In the genomic region with DNA sequence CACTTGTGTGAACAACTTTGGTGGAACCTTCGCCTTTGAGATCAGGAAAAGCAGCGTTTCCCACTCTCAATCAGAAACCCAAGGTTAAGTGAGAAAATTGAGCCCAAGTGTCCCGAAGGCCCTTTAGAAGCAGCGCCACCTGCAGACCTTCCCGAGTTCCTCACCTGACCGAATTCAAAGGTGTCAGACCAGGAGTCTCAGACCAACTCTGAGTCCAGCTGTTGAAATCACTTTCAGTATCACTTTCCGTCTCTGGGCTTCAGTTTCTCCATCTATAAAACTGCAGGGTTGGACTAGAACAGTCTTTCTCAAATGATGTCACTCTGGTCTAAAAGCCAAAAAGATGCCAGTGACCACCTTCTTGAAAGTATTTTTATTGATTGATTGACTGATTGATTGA, we compare ENCODE assay signal across 8 cellular contexts. TPM values are rescaled to one million over a fixed set of nuclear protein-coding genes. Genes with fewer than 3 reads are reported as not detected.
DNase-seq lines count a peak whose midpoint lies in the region; ATAC-seq, FAIRE-seq and TF ChIP-seq lines count a peak whose summit lies in the region.

No MANE protein-coding gene starts in this region.

- H3K9me3 Mint-ChIP-seq in activated CD8-positive, alpha-beta T cell treated with anti-CD3 and anti-CD28 coated beads, Interleukin-2, amount 10 ng/mL, durations not matched to agents 7 days and 5 days (ENCODE audit: insufficient read depth) = no peaks in the 10 kb centered on the region
- no peaks in the 10 kb centered on the region for H3K9me3 Mint-ChIP-seq in natural killer cell

- POLR2A ChIA-PET in activated CD8-positive, alpha-beta T cell treated with anti-CD3 and anti-CD28 coated beads, Interleukin-2, amount 10 ng/mL, durations not matched to agents 7 days and 5 days (lab: Charles Lee) = interaction anchor here (0.6 kb wide), 1 partner anchor 73 kb away, joined by 3 read pairs; no protein-coding TSS in a partner anchor

- DNase-seq in GM12891 (ENCODE audit: insufficient read length, low spot score) = peak; percentile 60
- DNase-seq in activated CD8-positive, alpha-beta T cell treated with anti-CD3 and anti-CD28 coated beads, Interleukin-2, amount 10 ng/mL, durations not matched to agents 7 days and 5 days = peak; percentile 62
- no peak for DNase-seq in natural killer cell
- DNase-seq in superior temporal gyrus (ENCODE audit: extremely low spot score) = no peak
- no peak for DNase-seq in substantia nigra (lab: John Stamatoyannopoulos, UW)
- DNase-seq in stimulated activated CD4-positive, alpha-beta T cell treated with anti-CD3 and anti-CD28 coated beads, Interleukin-12 subunit alpha, Interleukin-12 subunit beta, amount 100 ng/mL, for 4 hours = no peak

- peak; percentile 49 for ATAC-seq in GM21360 (IDR thresholded peaks at IDR 0.05; ENCODE audit: unreplicated experiment)
- ATAC-seq in HG03432 (IDR thresholded peaks at IDR 0.05; ENCODE audit: unreplicated experiment) = peak; percentile 84
- peak; percentile 65 for ATAC-seq in activated CD8-positive, alpha-beta T cell treated with anti-CD3 and anti-CD28 coated beads, Interleukin-2, amount 10 ng/mL, durations not matched to agents 7 days and 5 days
- peak; percentile 42 to 66 (median 43) for ATAC-seq in natural killer cell

- H3K4me1 Mint-ChIP-seq in activated CD8-positive, alpha-beta T cell treated with anti-CD3 and anti-CD28 coated beads, Interleukin-2, amount 10 ng/mL, durations not matched to agents 7 days and 5 days (ENCODE audit: low read depth) = peaks cover 6% of the 10 kb centered on the region
- H3K4me1 Mint-ChIP-seq in natural killer cell = no peaks in the 10 kb centered on the region

- H3K27me3 Mint-ChIP-seq in activated CD8-positive, alpha-beta T cell treated with anti-CD3 and anti-CD28 coated beads, Interleukin-2, amount 10 ng/mL, durations not matched to agents 7 days and 5 days (ENCODE audit: low read depth) = no peaks in the 10 kb centered on the region
- H3K27me3 Mint-ChIP-seq in natural killer cell (ENCODE audit: low read depth in 2 of 2) = peaks cover 0 to 2% of the 10 kb centered on the region in 2 donors

- no peak overlapping the region for H3K4me3 Mint-ChIP-seq in activated CD8-positive, alpha-beta T cell treated with anti-CD3 and anti-CD28 coated beads, Interleukin-2, amount 10 ng/mL, durations not matched to agents 7 days and 5 days
- H3K4me3 Mint-ChIP-seq in natural killer cell = no peak overlapping the region

- peak; percentile 76 for FAIRE-seq in GM12891 (lab: Jason Lieb, UNC)

- H3K36me3 Mint-ChIP-seq in activated CD8-positive, alpha-beta T cell treated with anti-CD3 and anti-CD28 coated beads, Interleukin-2, amount 10 ng/mL, durations not matched to agents 7 days and 5 days (ENCODE audit: low read depth) = no peaks in the 10 kb centered on the region
- no peaks in the 10 kb centered on the region for H3K36me3 Mint-ChIP-seq in natural killer cell

- no peak for TF ChIP-seq CTCF in natural killer cell (IDR thresholded peaks at IDR 0.05)

- CTCF ChIA-PET in activated CD8-positive, alpha-beta T cell treated with anti-CD3 and anti-CD28 coated beads, Interleukin-2, amount 10 ng/mL, durations not matched to agents 7 days and 5 days (lab: Charles Lee) = interaction anchor here (0.9 kb wide), 1 partner anchor 365 kb away, joined by 3 read pairs; no protein-coding TSS in a partner anchor

- H3K27ac ChIP-seq in substantia nigra (ENCODE audit: low read depth, low read length, poor library complexity, severe bottlenecking) = no peak overlapping the region

- intact Hi-C loops in natural killer cell (cut with micrococcal nuclease) = no loop called here

- no peak for TF ChIP-seq POLR2A in GM12891 (IDR thresholded peaks at IDR 0.05; ENCODE audit: low read depth, low read length)

- no peak overlapping the region for H3K27ac Mint-ChIP-seq in activated CD8-positive, alpha-beta T cell treated with anti-CD3 and anti-CD28 coated beads, Interleukin-2, amount 10 ng/mL, durations not matched to agents 7 days and 5 days
- H3K27ac Mint-ChIP-seq in natural killer cell = no peak overlapping the region

TF ChIP-seq in GM12891, 5 proteins besides CTCF, POLR2A, EP300 and RAD21:
- TF ChIP-seq PAX5 (IDR thresholded peaks at IDR 0.05; ENCODE audit: insufficient read depth, low read length, severe bottlenecking) (peak; percentile 31), TAF1 (IDR thresholded peaks at IDR 0.05; ENCODE audit: low read depth, low read length) (no peak), POU2F2 (IDR thresholded peaks at IDR 0.05; ENCODE audit: low read depth, low read length) (peak; percentile 19; the same call in 1 of the 2 replicates), POLR2AphosphoS5 (IDR thresholded peaks at IDR 0.05; ENCODE audit: low read depth, low read length) (0 out of 2 replicates have a peak, but pooled peaks have one; percentile 24), SPI1 (IDR thresholded peaks at IDR 0.05; ENCODE audit: low read depth, low read length) (peak; percentile 37)

RNA-seq across cellular contexts. Expression of a gene that starts 31.7 kb away (rescaled TPM):
- 156 TPM for polyA plus RNA-seq in GM12891 (2012; ENCODE audit: low read depth, missing spikeins)
- 10 to 100 TPM; 57.8 to 62.3 TPM for total RNA-seq in activated CD8-positive, alpha-beta T cell treated with anti-CD3 and anti-CD28 coated beads, Interleukin-2, amount 10 ng/mL, durations not matched to agents 7 days and 5 days
- total RNA-seq in natural killer cell = 10 to 100 TPM; 38.1 to 55.6 (median 41.1) TPM

Comparison
In these comparisons a context has a peak if more than half of its experiments do, and no peak if none do; other contexts are left out.
1. DNase-seq: peak in GM12891 (single experiment) and activated CD8-positive, alpha-beta T cell treated with anti-CD3 and anti-CD28 coated beads, Interleukin-2, amount 10 ng/mL, durations not matched to agents 7 days and 5 days (single experiment); none in natural killer cell (single experiment), superior temporal gyrus (single experiment), substantia nigra (0 of 49) and stimulated activated CD4-positive, alpha-beta T cell treated with anti-CD3 and anti-CD28 coated beads, Interleukin-12 subunit alpha, Interleukin-12 subunit beta, amount 100 ng/mL, for 4 hours (single experiment).
2. Peak in every context shown above with its lines, with median percentiles within 50 percentile points of each other: ATAC-seq.